Comparison of ENCODE assay signal across 12 cellular contexts in the genomic region with DNA sequence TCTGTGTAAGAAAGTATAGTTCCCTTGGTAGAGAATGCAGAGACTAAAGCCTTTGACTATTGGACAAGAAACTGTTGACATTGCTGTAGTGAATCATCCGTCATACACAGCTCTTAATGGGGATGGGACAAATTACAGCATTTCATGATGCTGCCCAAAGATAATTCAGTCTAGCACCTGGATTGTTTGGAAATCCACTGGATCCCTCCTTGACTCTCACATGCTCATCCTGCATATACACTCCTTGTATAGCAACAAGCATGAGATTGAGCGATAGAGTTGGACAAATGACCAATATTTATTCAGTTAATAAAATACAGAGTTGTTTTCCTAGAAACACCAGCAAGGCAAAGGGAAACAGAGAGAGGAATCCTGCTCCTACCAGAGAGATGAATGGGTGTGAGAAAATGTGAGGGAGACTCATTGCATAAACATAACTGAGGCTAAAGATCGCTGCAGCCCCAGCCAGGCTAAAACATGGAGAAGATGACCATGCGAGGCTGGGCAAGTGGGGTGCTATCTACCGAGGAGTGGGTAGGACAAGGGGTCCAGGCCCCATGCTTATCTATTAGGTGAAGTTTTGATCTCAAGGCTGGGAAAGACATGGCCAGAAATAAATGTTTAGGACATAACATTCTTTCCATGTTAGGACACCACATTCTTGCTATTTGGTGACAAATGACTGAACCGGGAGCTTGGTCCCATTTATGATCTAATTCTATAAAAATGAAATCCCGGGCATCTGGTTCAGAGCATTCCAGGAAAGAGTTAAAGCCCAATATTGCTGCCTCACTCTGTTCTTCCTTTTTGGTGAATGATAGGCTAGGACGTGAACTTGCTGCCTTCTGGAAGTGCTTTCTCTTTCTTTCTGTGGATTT.
DNase-seq lines count a peak whose midpoint lies in the region; ATAC-seq and TF ChIP-seq lines count a peak whose summit lies in the region.
"Had no signal": no experiment of that assay in that cellular context is flagged by ENCODE, and none has a peak within 500 bp of the region (broad histone marks: within the 10 kb centered on the region; RNA-seq: fewer than 3 reads in every experiment).

No MANE protein-coding gene starts in this region.

- H3K4me1 ChIP-seq in mesodermal cell (ENCODE audit: control insufficient read depth, insufficient read depth, low read length, poor library complexity, severe bottlenecking): peaks cover 40% of the 10 kb centered on the region

- DNase-seq in Right ventricle myocardium inferior (ENCODE audit: missing footprints): no peak
- DNase-seq in cardiac septum (ENCODE audit: low spot score): no peak
- no peak for DNase-seq in coronary artery (ENCODE audit: low spot score)
- no peak for DNase-seq in COLO829 (ENCODE audit: low spot score)
- no peak for DNase-seq in activated CD8-positive, alpha-beta memory T cell treated with anti-CD3 and anti-CD28 coated beads, Interleukin-2, amount 10 ng/mL, durations not matched to agents 7 days and 5 days
- DNase-seq: activated T-cell treated with anti-CD3 and anti-CD28 coated beads, Interleukin-2, amount 50 U/mL, for 48 hours; hypothalamus; stimulated activated CD4-positive, alpha-beta T cell treated with anti-CD3 and anti-CD28 coated beads, Interleukin-2, amount 100 ng/mL, for 24 hours had no signal

- H3K9me3 ChIP-seq in mesodermal cell (ENCODE audit: control insufficient read depth, low read length): no peaks in the 10 kb centered on the region

- H3K36me3 Mint-ChIP-seq in activated CD8-positive, alpha-beta memory T cell treated with anti-CD3 and anti-CD28 coated beads, Interleukin-2, amount 10 ng/mL, durations not matched to agents 7 days and 5 days: no peaks in the 10 kb centered on the region

- no peak overlapping the region for H3K27ac Mint-ChIP-seq in activated CD8-positive, alpha-beta memory T cell treated with anti-CD3 and anti-CD28 coated beads, Interleukin-2, amount 10 ng/mL, durations not matched to agents 7 days and 5 days

- H3K4me1 Mint-ChIP-seq in activated CD8-positive, alpha-beta memory T cell treated with anti-CD3 and anti-CD28 coated beads, Interleukin-2, amount 10 ng/mL, durations not matched to agents 7 days and 5 days: no peaks in the 10 kb centered on the region

- CTCF ChIA-PET in activated CD8-positive, alpha-beta memory T cell treated with anti-CD3 and anti-CD28 coated beads, Interleukin-2, amount 10 ng/mL, durations not matched to agents 7 days and 5 days (lab: Charles Lee): no interaction called here

- H3K9me3 Mint-ChIP-seq in activated CD8-positive, alpha-beta memory T cell treated with anti-CD3 and anti-CD28 coated beads, Interleukin-2, amount 10 ng/mL, durations not matched to agents 7 days and 5 days (ENCODE audit: low read depth): no peaks in the 10 kb centered on the region

- TF ChIP-seq CTCF in coronary artery (IDR thresholded peaks at IDR 0.05): no peak

- H3K4me3 ChIP-seq in coronary artery (peak overlapping the region; percentile 56), mesodermal cell (ENCODE audit: extremely low read depth, insufficient read depth, low read length, poor library complexity, severe bottlenecking) (no peak overlapping the region)

- H3K27ac ChIP-seq in coronary artery (peak overlapping the region; percentile 77 to 90), mesodermal cell (ENCODE audit: low read depth, low read length, severe bottlenecking) (peak overlapping the region; percentile 95)
- H3K27ac ChIP-seq: C4-2B had no signal

- H3K36me3 ChIP-seq in mesodermal cell (ENCODE audit: control insufficient read depth, insufficient read depth, low read length): no peaks in the 10 kb centered on the region

- H3K27me3 Mint-ChIP-seq in activated CD8-positive, alpha-beta memory T cell treated with anti-CD3 and anti-CD28 coated beads, Interleukin-2, amount 10 ng/mL, durations not matched to agents 7 days and 5 days: no peaks in the 10 kb centered on the region

- WGBS in mesodermal cell (ENCODE audit: insufficient coverage in 2 of 2), 2 experiments: 70 to 86% methylated on average over 3 to 5 of the region's 8 CpGs

- ATAC-seq in Right ventricle myocardium inferior (peak; percentile 52), GM21576 (IDR thresholded peaks at IDR 0.05; ENCODE audit: unreplicated experiment) (no peak), GM21619 (IDR thresholded peaks at IDR 0.05; ENCODE audit: unreplicated experiment) (no peak)
- no peak for ATAC-seq in activated CD8-positive, alpha-beta memory T cell treated with anti-CD3 and anti-CD28 coated beads, Interleukin-2, amount 10 ng/mL, durations not matched to agents 7 days and 5 days

- no peak overlapping the region for H3K4me3 Mint-ChIP-seq in activated CD8-positive, alpha-beta memory T cell treated with anti-CD3 and anti-CD28 coated beads, Interleukin-2, amount 10 ng/mL, durations not matched to agents 7 days and 5 days

- intact Hi-C loops in Right ventricle myocardium inferior (cut with DNase I): no loop called here
- intact Hi-C loops in cardiac septum (cut with DNase I): no loop called here
